In genomic region chr3:8756671-8757070, GRCh38 we compare ENCODE assay signal across 20 cellular contexts. TPM values are rescaled to one million over a fixed set of nuclear protein-coding genes. Genes with fewer than 3 reads are reported as not detected.
"Had no signal": no experiment of that assay in that cellular context is flagged by ENCODE, and none has a peak within 500 bp of the region (broad histone marks: within the 10 kb centered on the region; RNA-seq: fewer than 3 reads in every experiment).

No MANE protein-coding gene starts in this region.

- H3K9me3 Mint-ChIP-seq: activated B cell treated with CpG ODN at 0.5 μM for 24 hours; activated CD4-positive, alpha-beta T cell treated with anti-CD3 and anti-CD28 coated beads, Interleukin-2, amount 10 ng/mL, durations not matched to agents 24 days and 14 days; activated naive CD8-positive, alpha-beta T cell treated with anti-CD3 and anti-CD28 coated beads for 36 hours; neural crest cell had no signal

- H3K4me1 Mint-ChIP-seq: activated B cell treated with CpG ODN at 0.5 μM for 24 hours; activated CD4-positive, alpha-beta T cell treated with anti-CD3 and anti-CD28 coated beads, Interleukin-2, amount 10 ng/mL, durations not matched to agents 24 days and 14 days; activated naive CD8-positive, alpha-beta T cell treated with anti-CD3 and anti-CD28 coated beads for 36 hours had no signal

- H3K36me3 ChIP-seq: pancreas, tibial nerve, vagina had no signal

- H3K36me3 Mint-ChIP-seq: activated naive CD8-positive, alpha-beta T cell treated with anti-CD3 and anti-CD28 coated beads for 36 hours had no signal

- H3K27me3 ChIP-seq: pancreas, tibial nerve, vagina had no signal

- H3K4me3 Mint-ChIP-seq: activated B cell treated with CpG ODN at 0.5 μM for 24 hours; activated CD4-positive, alpha-beta T cell treated with anti-CD3 and anti-CD28 coated beads, Interleukin-2, amount 10 ng/mL, durations not matched to agents 24 days and 14 days; activated CD8-positive, alpha-beta T cell treated with anti-CD3 and anti-CD28 coated beads, Interleukin-2, amount 10 ng/mL, durations not matched to agents 7 days and 5 days; activated naive CD8-positive, alpha-beta T cell treated with anti-CD3 and anti-CD28 coated beads for 36 hours; neural crest cell had no signal

- ATAC-seq: activated CD8-positive, alpha-beta T cell treated with anti-CD3 and anti-CD28 coated beads, Interleukin-2, amount 10 ng/mL, durations not matched to agents 7 days and 5 days; left ventricle myocardium superior; pancreas had no signal

- H3K9me3 ChIP-seq: pancreas, tibial nerve, vagina had no signal

- H3K4me1 ChIP-seq: pancreas, tibial nerve, vagina had no signal

- DNase-seq: activated B cell treated with CpG ODN at 0.5 μM for 24 hours; activated CD4-positive, alpha-beta T cell treated with anti-CD3 and anti-CD28 coated beads, Interleukin-2, amount 10 ng/mL, durations not matched to agents 24 days and 14 days; activated CD8-positive, alpha-beta T cell treated with anti-CD3 and anti-CD28 coated beads, Interleukin-2, amount 10 ng/mL, durations not matched to agents 7 days and 5 days; activated naive CD8-positive, alpha-beta T cell treated with anti-CD3 and anti-CD28 coated beads for 36 hours; glutamatergic neuron; hypothalamus; left ventricle myocardium superior; mesenchymal stem cell; pancreas; stimulated activated CD4-positive, alpha-beta T cell treated with anti-CD3 and anti-CD28 coated beads, Interleukin-4, amount 100 ng/mL, for 1 hour; stimulated activated naive CD4-positive, alpha-beta T cell had no signal

- H3K4me3 ChIP-seq: pancreas, tibial nerve, vagina had no signal

- H3K27ac ChIP-seq: pancreas, tibial nerve, vagina had no signal

- H3K27me3 Mint-ChIP-seq: activated B cell treated with CpG ODN at 0.5 μM for 24 hours; activated naive CD8-positive, alpha-beta T cell treated with anti-CD3 and anti-CD28 coated beads for 36 hours had no signal

- H3K27ac Mint-ChIP-seq: activated B cell treated with CpG ODN at 0.5 μM for 24 hours; activated CD4-positive, alpha-beta T cell treated with anti-CD3 and anti-CD28 coated beads, Interleukin-2, amount 10 ng/mL, durations not matched to agents 24 days and 14 days; activated CD8-positive, alpha-beta T cell treated with anti-CD3 and anti-CD28 coated beads, Interleukin-2, amount 10 ng/mL, durations not matched to agents 7 days and 5 days; activated naive CD8-positive, alpha-beta T cell treated with anti-CD3 and anti-CD28 coated beads for 36 hours had no signal

RNA-seq across cellular contexts. Expression of gene CAV3, which starts 23.1 kb away (rescaled TPM):
- total RNA-seq: activated B cell treated with CpG ODN at 0.5 μM for 24 hours; activated CD4-positive, alpha-beta T cell treated with anti-CD3 and anti-CD28 coated beads, Interleukin-2, amount 10 ng/mL, durations not matched to agents 24 days and 14 days; activated CD8-positive, alpha-beta T cell treated with anti-CD3 and anti-CD28 coated beads, Interleukin-2, amount 10 ng/mL, durations not matched to agents 7 days and 5 days; activated naive CD8-positive, alpha-beta T cell treated with anti-CD3 and anti-CD28 coated beads for 36 hours; cerebellum; dermis microvascular lymphatic vessel endothelial cell; kidney epithelial cell; neural crest cell; pancreas; renal cortical epithelial cell; subcutaneous adipose tissue; T-helper 2 cell treated with Interferon-gamma antibody and Interleukin-4, amounts not matched to agents 100 ng/mL and 5 ng/mL, for 36 hours; vagina had no signal
